ENCODE assay signal across 10 cellular contexts in genomic region chr1:150877220-150877516, GRCh38. TPM values are rescaled to one million over a fixed set of nuclear protein-coding genes. Genes with fewer than 3 reads are reported as not detected.
A peak's percentile ranks its signal among the peaks of the same experiment; 100 is the strongest.
DNase-seq lines count a peak whose midpoint lies in the region; ATAC-seq and TF ChIP-seq lines count a peak whose summit lies in the region.
"Had no signal": no experiment of that assay in that cellular context is flagged by ENCODE, and none has a peak within 500 bp of the region (broad histone marks: within the 10 kb centered on the region; RNA-seq: fewer than 3 reads in every experiment).

No MANE protein-coding gene starts in this region.

- DNase-seq in Calu3 (no peak), NB4 (ENCODE audit: low read depth) (peak; percentile 29), dorsolateral prefrontal cortex (no peak), osteoblast (ENCODE audit: insufficient read length, low spot score, missing footprints) (no peak), AG08396 (ENCODE audit: low spot score) (no peak)

- peaks cover 11% of the 10 kb centered on the region for H4K20me1 ChIP-seq in osteoblast (ENCODE audit: insufficient read depth, low read length)

- peaks cover 41% of the 10 kb centered on the region for H3K79me2 ChIP-seq in osteoblast (ENCODE audit: insufficient read depth, low read length)

- H3K27me3 ChIP-seq in dorsolateral prefrontal cortex: no peaks in the 10 kb centered on the region
- no peaks in the 10 kb centered on the region for H3K27me3 ChIP-seq in osteoblast (ENCODE audit: insufficient read depth, low read length)

- H3K36me3 ChIP-seq in osteoblast (ENCODE audit: insufficient read depth, low read length): peaks cover 9% of the 10 kb centered on the region

- H2AFZ ChIP-seq in osteoblast (ENCODE audit: low read length): no peak overlapping the region

- no peaks in the 10 kb centered on the region for H3K9me3 ChIP-seq in osteoblast (ENCODE audit: low read depth, low read length)

- H3K4me3 ChIP-seq in NB4 (ENCODE audit: low read depth, low read length): peak overlapping the region; percentile 57
- H3K4me3 ChIP-seq in dorsolateral prefrontal cortex: peak overlapping the region; percentile 61 to 97 (median 87)
- peak overlapping the region; percentile 51 for H3K4me3 ChIP-seq in osteoblast (ENCODE audit: insufficient read depth, low read length)

- no peaks in the 10 kb centered on the region for H3K9me3 Mint-ChIP-seq in Calu3 (ENCODE audit: low read depth, unreplicated experiment)

- peak overlapping the region; percentile 17 to 98 (median 94) for H3K27ac ChIP-seq in dorsolateral prefrontal cortex
- H3K27ac ChIP-seq in osteoblast (ENCODE audit: low read depth, low read length): peak overlapping the region; percentile 73

- H3K27me3 Mint-ChIP-seq in Calu3 (ENCODE audit: unreplicated experiment): no peaks in the 10 kb centered on the region

- no peak for TF ChIP-seq POLR2A in NB4 (IDR thresholded peaks at IDR 0.05; ENCODE audit: extremely low read depth, insufficient read length)

- CTCF ChIA-PET in Calu3 (lab: Charles Lee): interaction anchor here (0.6 to 1.0 kb wide), 2 partner anchors 45 to 128 kb away, joined by 3 to 4 read pairs; no protein-coding TSS in a partner anchor

- intact Hi-C loops in Calu3 (cut with micrococcal nuclease; ENCODE audit: unreplicated experiment): loop anchor here (5.0 kb wide), 2 partner anchors 50 to 130 kb away; partner anchors contain the start of genes MINDY1, PRUNE1 and SETDB1
- intact Hi-C loops in dorsolateral prefrontal cortex (cut with DNase I): loop anchor here (2.0 to 5.0 kb wide), 5 partner anchors 45 to 300 kb away; partner anchors contain the start of genes ENSA (in 1 of the 2), MCL1 (in 1 of the 2) and SETDB1 (in 1 of the 2)

- TF ChIP-seq CTCF in Calu3 (IDR thresholded peaks at IDR 0.05; ENCODE audit: unreplicated experiment) (no peak), NB4 (IDR thresholded peaks at IDR 0.05; ENCODE audit: low read depth, low read length) (no peak), dorsolateral prefrontal cortex (IDR thresholded peaks at IDR 0.05 in 54 of 56, conservative IDR thresholded peaks at IDR 0.05 in 2 of 56; ENCODE audit: low read depth in 1 of 56, partially characterized antibody in 56 of 56) (no peak), osteoblast (IDR thresholded peaks at IDR 0.05; ENCODE audit: extremely low read depth, low read depth, low read length) (no peak)

- BruUV-seq in Calu3 (replicated peaks; lab: Mats Ljungman, UMichigan): TSS peak; percentile 75

- peak overlapping the region; percentile 80 for H3K27ac Mint-ChIP-seq in Calu3 (ENCODE audit: unreplicated experiment)

- ATAC-seq in HG02885 (IDR thresholded peaks at IDR 0.05; ENCODE audit: poor library complexity, unreplicated experiment) (no peak), esophagus mucosa (no peak), GM21576 (IDR thresholded peaks at IDR 0.05; ENCODE audit: unreplicated experiment) (no peak)

- peak overlapping the region; percentile 48 for H3K4me2 ChIP-seq in osteoblast (ENCODE audit: insufficient read depth, low read length)

- H3K4me3 Mint-ChIP-seq in Calu3 (ENCODE audit: low read depth, unreplicated experiment): peak overlapping the region; percentile 85

- H3K4me1 ChIP-seq in osteoblast (ENCODE audit: insufficient read depth, low read length): peaks cover 42% of the 10 kb centered on the region

- peaks cover 11% of the 10 kb centered on the region for H3K4me1 Mint-ChIP-seq in Calu3 (ENCODE audit: low read depth, unreplicated experiment)

- peaks cover 17% of the 10 kb centered on the region for H3K36me3 Mint-ChIP-seq in Calu3 (ENCODE audit: insufficient read depth, unreplicated experiment)

RNA-seq across cellular contexts. Expression of gene ARNT, which starts 0.8 kb away (rescaled TPM):
- total RNA-seq in Calu3 (2022) (27.9 and 31.1 TPM in 2 replicates), dorsolateral prefrontal cortex (10 to 100 TPM; 28.0 to 51.9 (median 38.9) TPM), osteoblast (61.9 and 63.3 TPM in 2 replicates), esophagus mucosa (17.7 TPM)

RNA-seq across cellular contexts. Expression of gene CTXND2, which starts 9.8 kb away (rescaled TPM):
- total RNA-seq in Calu3 (2022) (not detected in 2 replicates), dorsolateral prefrontal cortex (not detected), osteoblast (not detected in 2 replicates), esophagus mucosa (not detected)
- total RNA-seq: LHCN-M2, omental fat pad had no signal

RNA-seq across cellular contexts. Expression of gene SETDB1, which starts 49.0 kb away (rescaled TPM):
- total RNA-seq in Calu3 (2022) (64.9 and 70.6 TPM in 2 replicates), dorsolateral prefrontal cortex (10 to 100 TPM; 29.7 to 62.6 (median 42.4) TPM), osteoblast (38.0 and 42.3 TPM in 2 replicates), esophagus mucosa (24.3 TPM)
